ENCODE assay signal across 1 cellular context in the genomic region with DNA sequence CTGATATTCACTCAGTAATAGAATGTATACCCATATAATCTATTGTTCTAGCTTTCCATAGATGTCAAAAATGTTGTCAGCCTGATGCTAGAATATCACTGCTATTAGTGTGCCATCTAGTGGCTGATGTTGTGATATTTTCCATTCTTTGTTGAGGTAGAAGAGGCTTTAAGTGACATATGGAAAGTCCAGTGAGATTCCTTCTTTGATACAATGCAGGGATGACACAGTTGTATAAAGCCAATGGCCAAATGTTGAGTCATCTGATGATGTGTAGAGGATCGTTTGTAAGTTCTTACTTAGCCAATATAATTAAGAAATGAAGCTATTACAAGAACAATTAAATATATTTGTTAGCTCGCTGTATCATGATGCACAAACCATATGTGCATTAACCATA.
TF ChIP-seq lines count a peak whose summit lies in the region.

No MANE protein-coding gene starts in this region.

TF ChIP-seq in K562, 482 proteins besides CTCF, POLR2A, EP300 and RAD21 (continued from another document):
- TF ChIP-seq, protein P1, sequence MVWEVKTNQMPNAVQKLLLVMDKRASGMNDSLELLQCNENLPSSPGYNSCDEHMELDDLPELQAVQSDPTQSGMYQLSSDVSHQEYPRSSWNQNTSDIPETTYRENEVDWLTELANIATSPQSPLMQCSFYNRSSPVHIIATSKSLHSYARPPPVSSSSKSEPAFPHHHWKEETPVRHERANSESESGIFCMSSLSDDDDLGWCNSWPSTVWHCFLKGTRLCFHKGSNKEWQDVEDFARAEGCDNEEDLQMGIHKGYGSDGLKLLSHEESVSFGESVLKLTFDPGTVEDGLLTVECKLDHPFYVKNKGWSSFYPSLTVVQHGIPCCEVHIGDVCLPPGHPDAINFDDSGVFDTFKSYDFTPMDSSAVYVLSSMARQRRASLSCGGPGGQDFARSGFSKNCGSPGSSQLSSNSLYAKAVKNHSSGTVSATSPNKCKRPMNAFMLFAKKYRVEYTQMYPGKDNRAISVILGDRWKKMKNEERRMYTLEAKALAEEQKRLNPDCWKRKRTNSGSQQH (CRISPR knock-in tag; IDR thresholded peaks at IDR 0.05) = no peak
- TF ChIP-seq ZNF143 (CRISPR knock-in tag; IDR thresholded peaks at IDR 0.05) = no peak
- no peak for TF ChIP-seq HMGN3 (IDR thresholded peaks at IDR 0.05; ENCODE audit: borderline replicate concordance, extremely low read depth, insufficient read length, low read depth, low read length)
- TF ChIP-seq, protein P2, sequence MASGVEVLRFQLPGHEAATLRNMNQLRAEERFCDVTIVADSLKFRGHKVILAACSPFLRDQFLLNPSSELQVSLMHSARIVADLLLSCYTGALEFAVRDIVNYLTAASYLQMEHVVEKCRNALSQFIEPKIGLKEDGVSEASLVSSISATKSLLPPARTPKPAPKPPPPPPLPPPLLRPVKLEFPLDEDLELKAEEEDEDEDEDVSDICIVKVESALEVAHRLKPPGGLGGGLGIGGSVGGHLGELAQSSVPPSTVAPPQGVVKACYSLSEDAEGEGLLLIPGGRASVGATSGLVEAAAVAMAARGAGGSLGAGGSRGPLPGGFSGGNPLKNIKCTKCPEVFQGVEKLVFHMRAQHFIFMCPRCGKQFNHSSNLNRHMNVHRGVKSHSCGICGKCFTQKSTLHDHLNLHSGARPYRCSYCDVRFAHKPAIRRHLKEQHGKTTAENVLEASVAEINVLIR (CRISPR knock-in tag; IDR thresholded peaks at IDR 0.05) = no peak
- TF ChIP-seq, protein P3, sequence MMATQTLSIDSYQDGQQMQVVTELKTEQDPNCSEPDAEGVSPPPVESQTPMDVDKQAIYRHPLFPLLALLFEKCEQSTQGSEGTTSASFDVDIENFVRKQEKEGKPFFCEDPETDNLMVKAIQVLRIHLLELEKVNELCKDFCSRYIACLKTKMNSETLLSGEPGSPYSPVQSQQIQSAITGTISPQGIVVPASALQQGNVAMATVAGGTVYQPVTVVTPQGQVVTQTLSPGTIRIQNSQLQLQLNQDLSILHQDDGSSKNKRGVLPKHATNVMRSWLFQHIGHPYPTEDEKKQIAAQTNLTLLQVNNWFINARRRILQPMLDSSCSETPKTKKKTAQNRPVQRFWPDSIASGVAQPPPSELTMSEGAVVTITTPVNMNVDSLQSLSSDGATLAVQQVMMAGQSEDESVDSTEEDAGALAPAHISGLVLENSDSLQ (IDR thresholded peaks at IDR 0.05) = peak; percentile 88
- TF ChIP-seq, protein P4, sequence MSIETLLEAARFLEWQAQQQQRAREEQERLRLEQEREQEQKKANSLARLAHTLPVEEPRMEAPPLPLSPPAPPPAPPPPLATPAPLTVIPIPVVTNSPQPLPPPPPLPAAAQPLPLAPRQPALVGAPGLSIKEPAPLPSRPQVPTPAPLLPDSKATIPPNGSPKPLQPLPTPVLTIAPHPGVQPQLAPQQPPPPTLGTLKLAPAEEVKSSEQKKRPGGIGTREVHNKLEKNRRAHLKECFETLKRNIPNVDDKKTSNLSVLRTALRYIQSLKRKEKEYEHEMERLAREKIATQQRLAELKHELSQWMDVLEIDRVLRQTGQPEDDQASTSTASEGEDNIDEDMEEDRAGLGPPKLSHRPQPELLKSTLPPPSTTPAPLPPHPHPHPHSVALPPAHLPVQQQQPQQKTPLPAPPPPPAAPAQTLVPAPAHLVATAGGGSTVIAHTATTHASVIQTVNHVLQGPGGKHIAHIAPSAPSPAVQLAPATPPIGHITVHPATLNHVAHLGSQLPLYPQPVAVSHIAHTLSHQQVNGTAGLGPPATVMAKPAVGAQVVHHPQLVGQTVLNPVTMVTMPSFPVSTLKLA (conservative IDR thresholded peaks at IDR 0.05) = 0 out of 4 replicates have a peak, but pooled peaks of 1 of the 2 experiments have one; percentile 3
- no peak for TF ChIP-seq PHB (CRISPR knock-in tag; IDR thresholded peaks at IDR 0.05)
- TF ChIP-seq U2AF2 (optimal IDR thresholded peaks at IDR 0.05; ENCODE audit: low read depth, low read length) = no peak
- TF ChIP-seq, protein P5, sequence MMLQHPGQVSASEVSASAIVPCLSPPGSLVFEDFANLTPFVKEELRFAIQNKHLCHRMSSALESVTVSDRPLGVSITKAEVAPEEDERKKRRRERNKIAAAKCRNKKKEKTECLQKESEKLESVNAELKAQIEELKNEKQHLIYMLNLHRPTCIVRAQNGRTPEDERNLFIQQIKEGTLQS (IDR thresholded peaks at IDR 0.05) = peak; percentile 56
- TF ChIP-seq, protein P5 (CRISPR knock-in tag; conservative IDR thresholded peaks at IDR 0.05) = no peak
- TF ChIP-seq ZNF707 (CRISPR knock-in tag; conservative IDR thresholded peaks at IDR 0.05) = no peak
- TF ChIP-seq ZNF217 (CRISPR knock-in tag; IDR thresholded peaks at IDR 0.05) = no peak
- TF ChIP-seq HNRNPUL1 (IDR thresholded peaks at IDR 0.05; ENCODE audit: low read length) = no peak
- no peak for TF ChIP-seq CSDE1 (IDR thresholded peaks at IDR 0.05)
- TF ChIP-seq, protein P6, sequence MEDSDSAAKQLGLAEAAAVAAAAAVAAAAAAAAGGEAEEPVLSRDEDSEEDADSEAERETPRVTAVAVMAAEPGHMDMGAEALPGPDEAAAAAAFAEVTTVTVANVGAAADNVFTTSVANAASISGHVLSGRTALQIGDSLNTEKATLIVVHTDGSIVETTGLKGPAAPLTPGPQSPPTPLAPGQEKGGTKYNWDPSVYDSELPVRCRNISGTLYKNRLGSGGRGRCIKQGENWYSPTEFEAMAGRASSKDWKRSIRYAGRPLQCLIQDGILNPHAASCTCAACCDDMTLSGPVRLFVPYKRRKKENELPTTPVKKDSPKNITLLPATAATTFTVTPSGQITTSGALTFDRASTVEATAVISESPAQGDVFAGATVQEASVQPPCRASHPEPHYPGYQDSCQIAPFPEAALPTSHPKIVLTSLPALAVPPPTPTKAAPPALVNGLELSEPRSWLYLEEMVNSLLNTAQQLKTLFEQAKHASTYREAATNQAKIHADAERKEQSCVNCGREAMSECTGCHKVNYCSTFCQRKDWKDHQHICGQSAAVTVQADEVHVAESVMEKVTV (CRISPR knock-in tag; IDR thresholded peaks at IDR 0.05) = peak; percentile 73
- no peak for TF ChIP-seq NCOR1 (IDR thresholded peaks at IDR 0.05)
- TF ChIP-seq, protein P7, sequence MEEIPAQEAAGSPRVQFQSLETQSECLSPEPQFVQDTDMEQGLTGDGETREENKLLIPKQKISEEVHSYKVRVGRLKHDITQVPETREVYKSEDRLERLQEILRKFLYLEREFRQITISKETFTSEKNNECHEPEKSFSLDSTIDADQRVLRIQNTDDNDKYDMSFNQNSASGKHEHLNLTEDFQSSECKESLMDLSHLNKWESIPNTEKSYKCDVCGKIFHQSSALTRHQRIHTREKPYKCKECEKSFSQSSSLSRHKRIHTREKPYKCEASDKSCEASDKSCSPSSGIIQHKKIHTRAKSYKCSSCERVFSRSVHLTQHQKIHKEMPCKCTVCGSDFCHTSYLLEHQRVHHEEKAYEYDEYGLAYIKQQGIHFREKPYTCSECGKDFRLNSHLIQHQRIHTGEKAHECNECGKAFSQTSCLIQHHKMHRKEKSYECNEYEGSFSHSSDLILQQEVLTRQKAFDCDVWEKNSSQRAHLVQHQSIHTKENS (CRISPR knock-in tag; IDR thresholded peaks at IDR 0.05) = no peak
- peak; percentile 61 for TF ChIP-seq SMC3 (conservative IDR thresholded peaks at IDR 0.05; ENCODE audit: insufficient read depth, low read depth, low read length)
- TF ChIP-seq MAFG (tag; conservative IDR thresholded peaks at IDR 0.05) = peak; percentile 35; the same call in 1 of the 2 replicates
- TF ChIP-seq FOSL1 (tag; conservative IDR thresholded peaks at IDR 0.05) = peak; percentile 28; the same call in 1 of the 2 replicates
- TF ChIP-seq OTX1 (CRISPR knock-in tag; IDR thresholded peaks at IDR 0.05) = no peak
- TF ChIP-seq, protein P8, sequence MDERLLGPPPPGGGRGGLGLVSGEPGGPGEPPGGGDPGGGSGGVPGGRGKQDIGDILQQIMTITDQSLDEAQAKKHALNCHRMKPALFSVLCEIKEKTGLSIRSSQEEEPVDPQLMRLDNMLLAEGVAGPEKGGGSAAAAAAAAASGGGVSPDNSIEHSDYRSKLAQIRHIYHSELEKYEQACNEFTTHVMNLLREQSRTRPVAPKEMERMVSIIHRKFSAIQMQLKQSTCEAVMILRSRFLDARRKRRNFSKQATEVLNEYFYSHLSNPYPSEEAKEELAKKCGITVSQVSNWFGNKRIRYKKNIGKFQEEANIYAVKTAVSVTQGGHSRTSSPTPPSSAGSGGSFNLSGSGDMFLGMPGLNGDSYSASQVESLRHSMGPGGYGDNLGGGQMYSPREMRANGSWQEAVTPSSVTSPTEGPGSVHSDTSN (CRISPR knock-in tag; IDR thresholded peaks at IDR 0.05; ENCODE audit: low read depth) = no peak
- TF ChIP-seq, protein P8 (tag; conservative IDR thresholded peaks at IDR 0.05; ENCODE audit: low read depth) = peak; percentile 48; the same call in 1 of the 2 replicates
- no peak for TF ChIP-seq NR1H2 (CRISPR knock-in tag; IDR thresholded peaks at IDR 0.05)
- 0 out of 2 replicates have a peak, but pooled peaks have one; percentile 29 for TF ChIP-seq JUND (IDR thresholded peaks at IDR 0.05; ENCODE audit: borderline replicate concordance, low read depth, low read length)
- TF ChIP-seq JUND (tag; IDR thresholded peaks at IDR 0.05; ENCODE audit: borderline replicate concordance, low read depth, low read length) = no peak; the same call in 2 of the 3 replicates
- no peak for TF ChIP-seq PURB (CRISPR knock-in tag; IDR thresholded peaks at IDR 0.05; ENCODE audit: low read depth)
- TF ChIP-seq HMG20B (CRISPR knock-in tag; IDR thresholded peaks at IDR 0.05) = no peak
- TF ChIP-seq HDAC2 (IDR thresholded peaks at IDR 0.05) = no peak
